ENCODE assay signal across 1 cellular context in genomic region chr6:138109042-138109997, GRCh38.
TF ChIP-seq lines count a peak whose summit lies in the region.

No MANE protein-coding gene starts in this region.

TF ChIP-seq in HepG2, 621 proteins besides CTCF, POLR2A, EP300 and RAD21 (continued from another document and continues in another):
- TF ChIP-seq ZNF691 (CRISPR knock-in tag; IDR thresholded peaks at IDR 0.05; ENCODE audit: borderline replicate concordance, low read depth), result no peak
- peak; percentile 27; the same call in 1 of the 2 replicates for TF ChIP-seq ZGPAT (CRISPR knock-in tag; IDR thresholded peaks at IDR 0.05)
- no peak for TF ChIP-seq ESRRA (CRISPR knock-in tag; IDR thresholded peaks at IDR 0.05; ENCODE audit: low read depth)
- no peak for TF ChIP-seq FOXO1 (CRISPR knock-in tag; IDR thresholded peaks at IDR 0.05)
- TF ChIP-seq E2F5 (CRISPR knock-in tag; conservative IDR thresholded peaks at IDR 0.05), result no peak
- TF ChIP-seq ZFP82 (CRISPR knock-in tag; IDR thresholded peaks at IDR 0.05; ENCODE audit: borderline replicate concordance), result no peak
- no peak for TF ChIP-seq RBM39 (IDR thresholded peaks at IDR 0.05; ENCODE audit: low read depth, low read length, poor library complexity, severe bottlenecking)
- no peak for TF ChIP-seq ZNF180 (CRISPR knock-in tag; IDR thresholded peaks at IDR 0.05; ENCODE audit: borderline replicate concordance, low read depth)
- no peak for TF ChIP-seq KDM1A (CRISPR knock-in tag; IDR thresholded peaks at IDR 0.05)
- TF ChIP-seq ARID3A (IDR thresholded peaks at IDR 0.05; ENCODE audit: low read depth, low read length), result peak; percentile 94
- TF ChIP-seq SMC3 (IDR thresholded peaks at IDR 0.05; ENCODE audit: low read length), result peak; percentile 99
- TF ChIP-seq ZNF207 (IDR thresholded peaks at IDR 0.05; ENCODE audit: borderline replicate concordance), result no peak
- no peak for TF ChIP-seq ZBTB2 (CRISPR knock-in tag; IDR thresholded peaks at IDR 0.05; ENCODE audit: low read depth)
- TF ChIP-seq CEBPG (CRISPR knock-in tag; IDR thresholded peaks at IDR 0.05), result peak; percentile 15; the same call in 1 of the 2 replicates
- no peak for TF ChIP-seq ZNF776 (CRISPR knock-in tag; IDR thresholded peaks at IDR 0.05)
- no peak for TF ChIP-seq SNAPC5 (CRISPR knock-in tag; IDR thresholded peaks at IDR 0.05; ENCODE audit: borderline replicate concordance)
- no peak for TF ChIP-seq NCOA5 (CRISPR knock-in tag; IDR thresholded peaks at IDR 0.05)
- no peak for TF ChIP-seq SYNCRIP (IDR thresholded peaks at IDR 0.05; ENCODE audit: insufficient read depth, low read depth, low read length)
- no peak for TF ChIP-seq BCL6 (CRISPR knock-in tag; IDR thresholded peaks at IDR 0.05)
- no peak for TF ChIP-seq TRIM22 (IDR thresholded peaks at IDR 0.05)
- no peak for TF ChIP-seq JUN (CRISPR knock-in tag; IDR thresholded peaks at IDR 0.05)
- TF ChIP-seq HOMEZ (CRISPR knock-in tag; IDR thresholded peaks at IDR 0.05; ENCODE audit: low read depth), result no peak
- no peak for TF ChIP-seq ZNF3 (CRISPR knock-in tag; IDR thresholded peaks at IDR 0.05)
- 0 out of 2 replicates have a peak, but pooled peaks have one; percentile 33 for TF ChIP-seq STAT6 (CRISPR knock-in tag; IDR thresholded peaks at IDR 0.05; ENCODE audit: borderline replicate concordance)
- no peak for TF ChIP-seq ZFP91 (CRISPR knock-in tag; IDR thresholded peaks at IDR 0.05; ENCODE audit: borderline replicate concordance)
- no peak for TF ChIP-seq ZNF770 (CRISPR knock-in tag; IDR thresholded peaks at IDR 0.05)
- TF ChIP-seq TEAD2 (CRISPR knock-in tag; IDR thresholded peaks at IDR 0.05), result no peak
- TF ChIP-seq ZNF460 (CRISPR knock-in tag; IDR thresholded peaks at IDR 0.05; ENCODE audit: borderline replicate concordance), result no peak
- TF ChIP-seq FIP1L1 (IDR thresholded peaks at IDR 0.05; ENCODE audit: borderline replicate concordance, insufficient read depth, low read depth, low read length), result no peak
- no peak for TF ChIP-seq ZNF766 (CRISPR knock-in tag; IDR thresholded peaks at IDR 0.05; ENCODE audit: borderline replicate concordance)
- TF ChIP-seq FLYWCH1 (CRISPR knock-in tag; IDR thresholded peaks at IDR 0.05), result no peak
- no peak for TF ChIP-seq NR2F1 (CRISPR knock-in tag; IDR thresholded peaks at IDR 0.05)
- no peak for TF ChIP-seq TRAFD1 (CRISPR knock-in tag; IDR thresholded peaks at IDR 0.05; ENCODE audit: borderline replicate concordance)
- peak; percentile 55 for TF ChIP-seq TEAD3 (CRISPR knock-in tag; optimal IDR thresholded peaks at IDR 0.05; ENCODE audit: borderline replicate concordance)
- TF ChIP-seq ZNF501 (CRISPR knock-in tag; IDR thresholded peaks at IDR 0.05), result no peak
- TF ChIP-seq SP140L (CRISPR knock-in tag; IDR thresholded peaks at IDR 0.05; ENCODE audit: borderline replicate concordance), result 0 out of 2 replicates have a peak, but pooled peaks have one; percentile 60
- TF ChIP-seq ZNF777 (CRISPR knock-in tag; IDR thresholded peaks at IDR 0.05), result no peak
- TF ChIP-seq KLF16 (CRISPR knock-in tag; IDR thresholded peaks at IDR 0.05), result no peak
- TF ChIP-seq KLF6 (CRISPR knock-in tag; IDR thresholded peaks at IDR 0.05), result 0 out of 2 replicates have a peak, but pooled peaks have one; percentile 14
- TF ChIP-seq PITX1 (CRISPR knock-in tag; IDR thresholded peaks at IDR 0.05), result no peak
- TF ChIP-seq BCL3 (CRISPR knock-in tag; IDR thresholded peaks at IDR 0.05), result no peak
- peak; percentile 45; the same call in 1 of the 2 replicates for TF ChIP-seq ZNF614 (CRISPR knock-in tag; IDR thresholded peaks at IDR 0.05; ENCODE audit: borderline replicate concordance)
- no peak for TF ChIP-seq GFI1 (CRISPR knock-in tag; IDR thresholded peaks at IDR 0.05; ENCODE audit: borderline replicate concordance)
- no peak for TF ChIP-seq GTF2F1 (IDR thresholded peaks at IDR 0.05; ENCODE audit: low read length)
